In the genomic region with DNA sequence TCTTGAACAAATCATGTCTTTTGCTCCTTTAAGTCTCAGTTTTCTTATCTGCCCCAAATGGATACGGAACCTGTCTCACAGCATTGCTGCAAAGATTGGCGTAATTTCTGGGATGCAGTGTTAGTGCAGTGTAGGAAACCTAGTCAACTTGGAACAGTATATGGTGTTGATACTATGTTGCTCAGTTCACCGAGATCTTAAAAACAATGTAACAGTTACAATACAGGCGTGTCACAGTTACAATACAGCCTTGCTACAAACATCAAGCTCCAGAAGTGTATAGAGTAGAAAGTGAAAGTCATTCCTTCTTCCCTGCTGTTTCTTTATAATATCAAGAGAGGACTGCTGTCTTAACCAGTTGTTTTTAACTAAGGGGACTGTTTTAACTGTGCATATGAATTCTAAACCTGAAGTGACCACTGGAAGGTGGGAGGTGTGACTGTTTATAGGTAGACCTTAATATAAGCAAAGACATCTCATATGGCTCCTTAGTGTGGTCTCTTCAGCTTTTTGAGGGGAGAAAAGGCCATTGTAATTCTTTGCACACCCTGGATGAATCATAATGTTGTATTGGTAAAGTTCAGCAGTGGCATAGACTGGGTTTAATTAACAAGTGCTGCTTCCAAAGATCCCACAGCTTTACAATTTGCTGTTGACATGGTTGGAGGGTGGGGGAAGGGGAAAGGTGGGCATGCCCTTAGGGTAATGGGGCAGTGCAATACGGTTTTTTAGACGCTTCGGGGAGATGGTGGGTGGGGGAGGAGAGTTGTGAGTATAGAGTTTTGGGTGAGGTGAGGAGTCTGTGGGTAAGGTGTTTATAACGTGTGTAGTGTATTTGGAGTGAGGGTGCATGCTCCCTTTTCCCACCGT, we compare ENCODE assay signal across 8 cellular contexts. TPM values are rescaled to one million over a fixed set of nuclear protein-coding genes. Genes with fewer than 3 reads are reported as not detected.
DNase-seq lines count a peak whose midpoint lies in the region; ATAC-seq and TF ChIP-seq lines count a peak whose summit lies in the region.

No MANE protein-coding gene starts in this region.

- H3K4me1 ChIP-seq in cardiac muscle cell (ENCODE audit: low read depth) (peaks cover 75% of the 10 kb centered on the region), mucosa of rectum (ENCODE audit: control insufficient read depth in 2 of 2, insufficient read depth in 2 of 2, low read length in 2 of 2) (peaks cover 49 to 51% of the 10 kb centered on the region in 2 donors), uterus (peaks cover 27 to 46% of the 10 kb centered on the region in 2 donors), testis (peaks cover 89% of the 10 kb centered on the region)

- BruUV-seq in MCF 10A (replicated peaks; lab: Mats Ljungman, UMichigan), result no TSS peak

- DNase-seq in cardiac muscle cell (ENCODE audit: low read depth in 1 of 2, low spot score in 1 of 2), result no peak
- DNase-seq in left cardiac atrium, result no peak
- no peak for DNase-seq in MCF 10A (ENCODE audit: unreplicated experiment)
- no peak for DNase-seq in uterus
- no peak for DNase-seq in NCI-H2227 (lab: John Stamatoyannopoulos, UW; ENCODE audit: unreplicated experiment)
- no peak for DNase-seq in SHP77 treated with DMSO at 0.1 percent for 48 hours (lab: John Stamatoyannopoulos, UW)
- DNase-seq in testis, result no peak

- peak overlapping the region in 1 of 2 donors; percentile 42 for H3K9ac ChIP-seq in mucosa of rectum (ENCODE audit: low read depth in 1 of 2, low read length in 2 of 2)

- H3K36me3 ChIP-seq in cardiac muscle cell, result no peaks in the 10 kb centered on the region
- H3K36me3 ChIP-seq in mucosa of rectum (ENCODE audit: control insufficient read depth in 2 of 2, insufficient read depth in 2 of 2, low read length in 2 of 2), result no peaks in the 10 kb centered on the region
- H3K36me3 ChIP-seq in uterus, result no peaks in the 10 kb centered on the region
- H3K36me3 ChIP-seq in testis (ENCODE audit: low read depth, missing control alignments), result no peaks in the 10 kb centered on the region

- no peak for TF ChIP-seq CTCF in cardiac muscle cell (IDR thresholded peaks at IDR 0.05; ENCODE audit: low read depth, low read length)
- no peak for TF ChIP-seq CTCF in MCF 10A (IDR thresholded peaks at IDR 0.05; ENCODE audit: unreplicated experiment)
- TF ChIP-seq CTCF in uterus (IDR thresholded peaks at IDR 0.05), result no peak
- no peak for TF ChIP-seq CTCF in testis (IDR thresholded peaks at IDR 0.05)

- H3K36me3 Mint-ChIP-seq in MCF 10A (ENCODE audit: insufficient read depth, unreplicated experiment), result peaks cover 33% of the 10 kb centered on the region

- H3K9me3 ChIP-seq in cardiac muscle cell (ENCODE audit: low read depth), result no peaks in the 10 kb centered on the region
- H3K9me3 ChIP-seq in mucosa of rectum (ENCODE audit: control insufficient read depth in 2 of 2, low read length in 2 of 2), result no peaks in the 10 kb centered on the region
- no peaks in the 10 kb centered on the region for H3K9me3 ChIP-seq in uterus
- no peaks in the 10 kb centered on the region for H3K9me3 ChIP-seq in testis

- no peak for TF ChIP-seq POLR2A in uterus (IDR thresholded peaks at IDR 0.05)
- no peak for TF ChIP-seq POLR2A in testis (IDR thresholded peaks at IDR 0.05)

- no peak for ATAC-seq in left cardiac atrium

- H3K4me1 Mint-ChIP-seq in MCF 10A (ENCODE audit: insufficient read depth, unreplicated experiment), result peaks cover 61% of the 10 kb centered on the region

- H3K27me3 Mint-ChIP-seq in MCF 10A (ENCODE audit: insufficient read depth, unreplicated experiment), result no peaks in the 10 kb centered on the region

- 32 to 39% methylated on average over 9 of the region's 9 CpGs for whole genome bisulfite sequencing in testis, 2 donors

- H3K9me3 Mint-ChIP-seq in MCF 10A (ENCODE audit: unreplicated experiment), result no peaks in the 10 kb centered on the region

- H3K27ac Mint-ChIP-seq in MCF 10A (ENCODE audit: low read depth, unreplicated experiment), result peak overlapping the region; percentile 49

- POLR2A ChIA-PET in MCF 10A (lab: Yijun Ruan, JAX), result interaction anchor here (0.8 to 4.2 kb wide), 11 partner anchors 10 to 281 kb away, joined by 3 to 41 read pairs (median 4); a partner anchor contains a TSS

- H3K27ac ChIP-seq in cardiac muscle cell (peak overlapping the region; percentile 86), mucosa of rectum (ENCODE audit: low read depth in 2 of 2, low read length in 2 of 2) (peak overlapping the region; percentile 35 to 44), uterus (peak overlapping the region; percentile 14 to 64), testis (peak overlapping the region in 1 of 2 donors; percentile 72)

- H3K27me3 ChIP-seq in cardiac muscle cell, result no peaks in the 10 kb centered on the region
- H3K27me3 ChIP-seq in mucosa of rectum (ENCODE audit: control insufficient read depth in 2 of 2, insufficient read depth in 2 of 2, low read length in 2 of 2), result no peaks in the 10 kb centered on the region
- no peaks in the 10 kb centered on the region for H3K27me3 ChIP-seq in uterus
- H3K27me3 ChIP-seq in testis, result no peaks in the 10 kb centered on the region

- intact Hi-C loops in left cardiac atrium (cut with DNase I) (no loop called here), MCF 10A (cut with micrococcal nuclease) (no loop called here), uterus (cut with DNase I; ENCODE audit: low total_unique reads) (no loop called here), testis (cut with DNase I; ENCODE audit: low total_unique reads) (no loop called here)

- H3K4me3 ChIP-seq in cardiac muscle cell (no peak overlapping the region), mucosa of rectum (ENCODE audit: low read length in 2 of 2) (peak overlapping the region; percentile 28 to 49), uterus (peak overlapping the region in 1 of 2 donors; percentile 21), testis (no peak overlapping the region)

- CTCF ChIA-PET in MCF 10A (lab: Yijun Ruan, JAX), result interaction anchor here (0.7 to 2.8 kb wide), 9 partner anchors 8 to 83 kb away, joined by 3 to 22 read pairs (median 4); no protein-coding TSS in a partner anchor

- peak overlapping the region; percentile 54 for H3K4me3 Mint-ChIP-seq in MCF 10A (ENCODE audit: unreplicated experiment)

RNA-seq across cellular contexts. Expression of a gene that starts 12.9 kb away (rescaled TPM):
- total RNA-seq in cardiac muscle cell, result 166 and 259 TPM in 2 replicates
- polyA plus RNA-seq in cardiac muscle cell, result 71.1 and 112 TPM in 2 replicates
- 100 to 1,000 TPM; 136 to 155 TPM for total RNA-seq in left cardiac atrium
- total RNA-seq in MCF 10A (2022), result 173 and 186 TPM in 2 replicates
- 100 to 1,000 TPM in 3 of 4 donors, 10 to 100 TPM in 1; 81.5 to 297 (median 133) TPM for total RNA-seq in uterus
- total RNA-seq in testis, result 100 to 1,000 TPM; 175 to 213 TPM
- 111 TPM for polyA plus RNA-seq in testis (ENCODE audit: insufficient read depth, low read depth, low replicate concordance)

Comparison
In these comparisons a context has a peak if more than half of its experiments do, and no peak if none do; other contexts are left out.
1. H3K4me3 ChIP-seq: peak in mucosa of rectum (2 of 2); none in cardiac muscle cell (single experiment) and testis (0 of 2).